Comparison of ENCODE assay signal across 1 cellular context in the genomic region with DNA sequence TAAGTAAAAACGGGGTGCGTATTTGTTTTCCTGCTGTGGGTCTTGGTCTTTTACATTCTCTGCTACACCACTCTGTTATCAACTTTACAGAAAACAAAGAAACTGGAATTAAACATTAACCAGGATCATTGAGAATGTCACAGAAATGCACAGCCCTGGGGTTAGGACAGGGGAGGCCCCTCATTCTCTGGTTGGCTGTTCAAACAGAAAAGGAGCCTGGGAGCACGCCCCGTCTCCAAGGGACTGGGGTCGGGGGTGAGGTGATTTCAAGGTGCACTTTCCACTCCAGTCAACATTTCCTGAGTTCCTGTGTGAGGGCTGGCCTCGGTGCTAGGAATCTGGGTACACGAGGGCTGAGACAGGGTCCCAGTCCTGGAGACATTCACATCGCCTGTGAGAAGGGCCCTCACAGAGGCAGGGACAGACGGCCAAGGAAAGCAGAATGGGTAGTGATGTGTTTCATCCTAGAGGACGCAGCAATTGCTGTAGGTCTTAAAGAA.
A peak's percentile ranks its signal among the peaks of the same experiment; 100 is the strongest.
TF ChIP-seq lines count a peak whose summit lies in the region.

No MANE protein-coding gene starts in this region.

TF ChIP-seq in HepG2, 621 proteins besides CTCF, POLR2A, EP300 and RAD21 (continued from another document):
- TF ChIP-seq, protein P1, sequence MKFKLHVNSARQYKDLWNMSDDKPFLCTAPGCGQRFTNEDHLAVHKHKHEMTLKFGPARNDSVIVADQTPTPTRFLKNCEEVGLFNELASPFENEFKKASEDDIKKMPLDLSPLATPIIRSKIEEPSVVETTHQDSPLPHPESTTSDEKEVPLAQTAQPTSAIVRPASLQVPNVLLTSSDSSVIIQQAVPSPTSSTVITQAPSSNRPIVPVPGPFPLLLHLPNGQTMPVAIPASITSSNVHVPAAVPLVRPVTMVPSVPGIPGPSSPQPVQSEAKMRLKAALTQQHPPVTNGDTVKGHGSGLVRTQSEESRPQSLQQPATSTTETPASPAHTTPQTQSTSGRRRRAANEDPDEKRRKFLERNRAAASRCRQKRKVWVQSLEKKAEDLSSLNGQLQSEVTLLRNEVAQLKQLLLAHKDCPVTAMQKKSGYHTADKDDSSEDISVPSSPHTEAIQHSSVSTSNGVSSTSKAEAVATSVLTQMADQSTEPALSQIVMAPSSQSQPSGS (CRISPR knock-in tag; IDR thresholded peaks at IDR 0.05): peak; percentile 21; the same call in 1 of the 2 replicates
- TF ChIP-seq, protein P2, sequence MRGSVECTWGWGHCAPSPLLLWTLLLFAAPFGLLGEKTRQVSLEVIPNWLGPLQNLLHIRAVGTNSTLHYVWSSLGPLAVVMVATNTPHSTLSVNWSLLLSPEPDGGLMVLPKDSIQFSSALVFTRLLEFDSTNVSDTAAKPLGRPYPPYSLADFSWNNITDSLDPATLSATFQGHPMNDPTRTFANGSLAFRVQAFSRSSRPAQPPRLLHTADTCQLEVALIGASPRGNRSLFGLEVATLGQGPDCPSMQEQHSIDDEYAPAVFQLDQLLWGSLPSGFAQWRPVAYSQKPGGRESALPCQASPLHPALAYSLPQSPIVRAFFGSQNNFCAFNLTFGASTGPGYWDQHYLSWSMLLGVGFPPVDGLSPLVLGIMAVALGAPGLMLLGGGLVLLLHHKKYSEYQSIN (CRISPR knock-in tag; IDR thresholded peaks at IDR 0.05; ENCODE audit: borderline replicate concordance): no peak
- no peak; the same call in 1 of the 2 replicates for TF ChIP-seq KLF9 (CRISPR knock-in tag; IDR thresholded peaks at IDR 0.05; ENCODE audit: low read depth)
- TF ChIP-seq, protein P3, sequence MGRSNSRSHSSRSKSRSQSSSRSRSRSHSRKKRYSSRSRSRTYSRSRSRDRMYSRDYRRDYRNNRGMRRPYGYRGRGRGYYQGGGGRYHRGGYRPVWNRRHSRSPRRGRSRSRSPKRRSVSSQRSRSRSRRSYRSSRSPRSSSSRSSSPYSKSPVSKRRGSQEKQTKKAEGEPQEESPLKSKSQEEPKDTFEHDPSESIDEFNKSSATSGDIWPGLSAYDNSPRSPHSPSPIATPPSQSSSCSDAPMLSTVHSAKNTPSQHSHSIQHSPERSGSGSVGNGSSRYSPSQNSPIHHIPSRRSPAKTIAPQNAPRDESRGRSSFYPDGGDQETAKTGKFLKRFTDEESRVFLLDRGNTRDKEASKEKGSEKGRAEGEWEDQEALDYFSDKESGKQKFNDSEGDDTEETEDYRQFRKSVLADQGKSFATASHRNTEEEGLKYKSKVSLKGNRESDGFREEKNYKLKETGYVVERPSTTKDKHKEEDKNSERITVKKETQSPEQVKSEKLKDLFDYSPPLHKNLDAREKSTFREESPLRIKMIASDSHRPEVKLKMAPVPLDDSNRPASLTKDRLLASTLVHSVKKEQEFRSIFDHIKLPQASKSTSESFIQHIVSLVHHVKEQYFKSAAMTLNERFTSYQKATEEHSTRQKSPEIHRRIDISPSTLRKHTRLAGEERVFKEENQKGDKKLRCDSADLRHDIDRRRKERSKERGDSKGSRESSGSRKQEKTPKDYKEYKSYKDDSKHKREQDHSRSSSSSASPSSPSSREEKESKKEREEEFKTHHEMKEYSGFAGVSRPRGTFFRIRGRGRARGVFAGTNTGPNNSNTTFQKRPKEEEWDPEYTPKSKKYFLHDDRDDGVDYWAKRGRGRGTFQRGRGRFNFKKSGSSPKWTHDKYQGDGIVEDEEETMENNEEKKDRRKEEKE (IDR thresholded peaks at IDR 0.05): no peak
- peak; percentile 42; the same call in 1 of the 2 replicates for TF ChIP-seq ELF3 (CRISPR knock-in tag; IDR thresholded peaks at IDR 0.05)
- TF ChIP-seq, protein P4, sequence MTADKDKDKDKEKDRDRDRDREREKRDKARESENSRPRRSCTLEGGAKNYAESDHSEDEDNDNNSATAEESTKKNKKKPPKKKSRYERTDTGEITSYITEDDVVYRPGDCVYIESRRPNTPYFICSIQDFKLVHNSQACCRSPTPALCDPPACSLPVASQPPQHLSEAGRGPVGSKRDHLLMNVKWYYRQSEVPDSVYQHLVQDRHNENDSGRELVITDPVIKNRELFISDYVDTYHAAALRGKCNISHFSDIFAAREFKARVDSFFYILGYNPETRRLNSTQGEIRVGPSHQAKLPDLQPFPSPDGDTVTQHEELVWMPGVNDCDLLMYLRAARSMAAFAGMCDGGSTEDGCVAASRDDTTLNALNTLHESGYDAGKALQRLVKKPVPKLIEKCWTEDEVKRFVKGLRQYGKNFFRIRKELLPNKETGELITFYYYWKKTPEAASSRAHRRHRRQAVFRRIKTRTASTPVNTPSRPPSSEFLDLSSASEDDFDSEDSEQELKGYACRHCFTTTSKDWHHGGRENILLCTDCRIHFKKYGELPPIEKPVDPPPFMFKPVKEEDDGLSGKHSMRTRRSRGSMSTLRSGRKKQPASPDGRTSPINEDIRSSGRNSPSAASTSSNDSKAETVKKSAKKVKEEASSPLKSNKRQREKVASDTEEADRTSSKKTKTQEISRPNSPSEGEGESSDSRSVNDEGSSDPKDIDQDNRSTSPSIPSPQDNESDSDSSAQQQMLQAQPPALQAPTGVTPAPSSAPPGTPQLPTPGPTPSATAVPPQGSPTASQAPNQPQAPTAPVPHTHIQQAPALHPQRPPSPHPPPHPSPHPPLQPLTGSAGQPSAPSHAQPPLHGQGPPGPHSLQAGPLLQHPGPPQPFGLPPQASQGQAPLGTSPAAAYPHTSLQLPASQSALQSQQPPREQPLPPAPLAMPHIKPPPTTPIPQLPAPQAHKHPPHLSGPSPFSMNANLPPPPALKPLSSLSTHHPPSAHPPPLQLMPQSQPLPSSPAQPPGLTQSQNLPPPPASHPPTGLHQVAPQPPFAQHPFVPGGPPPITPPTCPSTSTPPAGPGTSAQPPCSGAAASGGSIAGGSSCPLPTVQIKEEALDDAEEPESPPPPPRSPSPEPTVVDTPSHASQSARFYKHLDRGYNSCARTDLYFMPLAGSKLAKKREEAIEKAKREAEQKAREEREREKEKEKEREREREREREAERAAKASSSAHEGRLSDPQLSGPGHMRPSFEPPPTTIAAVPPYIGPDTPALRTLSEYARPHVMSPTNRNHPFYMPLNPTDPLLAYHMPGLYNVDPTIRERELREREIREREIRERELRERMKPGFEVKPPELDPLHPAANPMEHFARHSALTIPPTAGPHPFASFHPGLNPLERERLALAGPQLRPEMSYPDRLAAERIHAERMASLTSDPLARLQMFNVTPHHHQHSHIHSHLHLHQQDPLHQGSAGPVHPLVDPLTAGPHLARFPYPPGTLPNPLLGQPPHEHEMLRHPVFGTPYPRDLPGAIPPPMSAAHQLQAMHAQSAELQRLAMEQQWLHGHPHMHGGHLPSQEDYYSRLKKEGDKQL (CRISPR knock-in tag; IDR thresholded peaks at IDR 0.05; ENCODE audit: low read depth): peak; percentile 61; the same call in 1 of the 2 replicates
- TF ChIP-seq ESRRA (CRISPR knock-in tag; IDR thresholded peaks at IDR 0.05; ENCODE audit: low read depth): peak; percentile 77
- TF ChIP-seq, protein P5, sequence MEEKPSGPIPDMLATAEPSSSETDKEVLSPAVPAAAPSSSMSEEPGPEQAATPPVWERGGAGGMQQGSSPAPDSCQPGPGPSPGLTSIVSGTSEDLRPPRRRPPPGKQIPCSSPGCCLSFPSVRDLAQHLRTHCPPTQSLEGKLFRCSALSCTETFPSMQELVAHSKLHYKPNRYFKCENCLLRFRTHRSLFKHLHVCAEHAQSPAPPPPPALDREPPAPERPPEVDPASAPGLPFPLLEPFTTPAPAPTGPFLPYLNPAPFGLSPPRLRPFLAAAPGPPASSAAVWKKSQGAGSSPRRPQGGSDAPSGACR (CRISPR knock-in tag; IDR thresholded peaks at IDR 0.05): peak; percentile 41; the same call in 1 of the 2 replicates
- TF ChIP-seq ZNF256 (CRISPR knock-in tag; conservative IDR thresholded peaks at IDR 0.05): no peak
- TF ChIP-seq SOX13 (IDR thresholded peaks at IDR 0.05): peak; percentile 87
- TF ChIP-seq SOX13 (CRISPR knock-in tag; conservative IDR thresholded peaks at IDR 0.05 in 1 of 2, IDR thresholded peaks at IDR 0.05 in 1 of 2): peak in 1 of 2 experiments; percentile 97; a peak in 2 of 4 replicates
- TF ChIP-seq, protein P6, sequence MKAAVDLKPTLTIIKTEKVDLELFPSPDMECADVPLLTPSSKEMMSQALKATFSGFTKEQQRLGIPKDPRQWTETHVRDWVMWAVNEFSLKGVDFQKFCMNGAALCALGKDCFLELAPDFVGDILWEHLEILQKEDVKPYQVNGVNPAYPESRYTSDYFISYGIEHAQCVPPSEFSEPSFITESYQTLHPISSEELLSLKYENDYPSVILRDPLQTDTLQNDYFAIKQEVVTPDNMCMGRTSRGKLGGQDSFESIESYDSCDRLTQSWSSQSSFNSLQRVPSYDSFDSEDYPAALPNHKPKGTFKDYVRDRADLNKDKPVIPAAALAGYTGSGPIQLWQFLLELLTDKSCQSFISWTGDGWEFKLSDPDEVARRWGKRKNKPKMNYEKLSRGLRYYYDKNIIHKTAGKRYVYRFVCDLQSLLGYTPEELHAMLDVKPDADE (CRISPR knock-in tag; IDR thresholded peaks at IDR 0.05): no peak
- peak; percentile 67; the same call in 1 of the 2 replicates for TF ChIP-seq HDAC2 (CRISPR knock-in tag; IDR thresholded peaks at IDR 0.05)
- TF ChIP-seq ZBTB7B (CRISPR knock-in tag; IDR thresholded peaks at IDR 0.05): peak; percentile 11; the same call in 1 of the 2 replicates
- no peak for TF ChIP-seq HES4 (CRISPR knock-in tag; IDR thresholded peaks at IDR 0.05; ENCODE audit: borderline replicate concordance)
- TF ChIP-seq PHF8 (CRISPR knock-in tag; IDR thresholded peaks at IDR 0.05): no peak
- peak; percentile 64; the same call in 1 of the 2 replicates for TF ChIP-seq ARNTL (CRISPR knock-in tag; IDR thresholded peaks at IDR 0.05)
- peak; percentile 87 for TF ChIP-seq GATAD2A (CRISPR knock-in tag; IDR thresholded peaks at IDR 0.05)
- TF ChIP-seq RFX3 (CRISPR knock-in tag; IDR thresholded peaks at IDR 0.05): peak; percentile 38; the same call in 1 of the 2 replicates
- TF ChIP-seq ZNF12 (CRISPR knock-in tag; IDR thresholded peaks at IDR 0.05): no peak
- TF ChIP-seq ELF1 (CRISPR knock-in tag; IDR thresholded peaks at IDR 0.05): 0 out of 2 replicates have a peak, but pooled peaks have one; percentile 13
- peak; percentile 26; the same call in 1 of the 2 replicates for TF ChIP-seq ZNF777 (CRISPR knock-in tag; IDR thresholded peaks at IDR 0.05)
- TF ChIP-seq ZNF598 (CRISPR knock-in tag; IDR thresholded peaks at IDR 0.05; ENCODE audit: borderline replicate concordance): 0 out of 2 replicates have a peak, but pooled peaks have one; percentile 6
- no peak for TF ChIP-seq MAF1 (CRISPR knock-in tag; IDR thresholded peaks at IDR 0.05; ENCODE audit: borderline replicate concordance)
- peak; percentile 65 for TF ChIP-seq HOXA3 (CRISPR knock-in tag; IDR thresholded peaks at IDR 0.05)
- TF ChIP-seq TAF1 (CRISPR knock-in tag; IDR thresholded peaks at IDR 0.05): peak; percentile 48; the same call in 1 of the 2 replicates
- peak; percentile 29; the same call in 1 of the 2 replicates for TF ChIP-seq ZNF263 (CRISPR knock-in tag; IDR thresholded peaks at IDR 0.05)
- no peak for TF ChIP-seq ZNF20 (CRISPR knock-in tag; IDR thresholded peaks at IDR 0.05)
- peak; percentile 57; the same call in 1 of the 2 replicates for TF ChIP-seq ZMYM3 (CRISPR knock-in tag; IDR thresholded peaks at IDR 0.05)
- peak in 1 of 2 experiments; percentile 35; a peak in 2 of 4 replicates for TF ChIP-seq NR2F1 (CRISPR knock-in tag; IDR thresholded peaks at IDR 0.05)
- peak; percentile 79; the same call in 1 of the 2 replicates for TF ChIP-seq MYC (CRISPR knock-in tag; IDR thresholded peaks at IDR 0.05; ENCODE audit: borderline replicate concordance)
- no peak for TF ChIP-seq MED8 (CRISPR knock-in tag; IDR thresholded peaks at IDR 0.05; ENCODE audit: insufficient replicate concordance)
- TF ChIP-seq RELA (CRISPR knock-in tag; IDR thresholded peaks at IDR 0.05): no peak
